8 cellular contexts compared by ENCODE assay signal in the genomic region with DNA sequence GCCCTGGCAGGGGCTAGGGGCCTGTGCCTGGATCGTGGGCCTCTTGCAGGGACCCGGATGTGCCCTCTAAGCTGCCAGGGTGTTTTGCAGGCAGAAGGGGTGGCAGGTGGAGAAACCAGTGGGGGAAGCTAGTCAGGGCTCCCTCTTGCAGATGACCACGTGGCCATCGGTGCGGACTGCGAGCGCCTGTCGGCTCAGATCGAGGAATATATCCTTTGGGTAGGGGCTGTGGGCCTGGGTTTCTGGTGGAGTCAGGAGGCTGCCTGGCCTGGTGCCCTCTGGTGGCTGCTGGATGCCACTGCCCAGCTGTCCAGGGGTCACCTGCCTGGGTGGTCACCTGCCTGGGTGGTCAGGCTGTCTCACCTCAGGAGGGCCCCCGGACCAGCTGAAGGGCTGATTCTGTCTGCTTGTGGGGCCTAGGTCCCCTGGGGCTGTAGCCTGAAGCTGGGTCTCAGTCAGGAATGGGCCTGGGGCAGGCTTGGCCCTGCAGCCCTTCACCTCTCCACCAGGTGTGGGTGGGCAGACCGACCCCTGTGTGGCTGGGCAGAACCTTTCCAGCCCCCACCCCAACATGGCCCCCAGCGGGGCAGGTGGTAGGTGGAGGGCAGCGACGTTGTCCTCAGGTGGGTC. TPM values are rescaled to one million over a fixed set of nuclear protein-coding genes. Genes with fewer than 3 reads are reported as not detected.
DNase-seq lines count a peak whose midpoint lies in the region; ATAC-seq and TF ChIP-seq lines count a peak whose summit lies in the region.

No MANE protein-coding gene starts in this region.

- H3K4ac ChIP-seq in mesendoderm (ENCODE audit: low read depth, low read length) = no peak overlapping the region

- no peak overlapping the region for H3K9ac ChIP-seq in mesendoderm (ENCODE audit: low read length)

- H3K27me3 ChIP-seq in brain microvascular endothelial cell (replicated peaks) = no peaks in the 10 kb centered on the region
- H3K27me3 ChIP-seq in mesendoderm (ENCODE audit: insufficient read depth, low read length, poor library complexity) = no peaks in the 10 kb centered on the region

- in situ Hi-C loops in brain microvascular endothelial cell (cut with HindIII; ENCODE audit: low pct_ligation_motif_present, low sequenced_read_pairs) = no loop called here

- H3K4me1 Mint-ChIP-seq in HFFc6 (ENCODE audit: low read depth) = peaks cover 23% of the 10 kb centered on the region

- no peak overlapping the region for H3K4me3 ChIP-seq in brain microvascular endothelial cell (ENCODE audit: low read depth, low read length)
- H3K4me3 ChIP-seq in mesendoderm (ENCODE audit: low read length) = no peak overlapping the region

- no peak overlapping the region for H2BK5ac ChIP-seq in mesendoderm (ENCODE audit: low read length)

- H3K36me3 ChIP-seq in brain microvascular endothelial cell (replicated peaks) (no peaks in the 10 kb centered on the region), mesendoderm (ENCODE audit: control insufficient read depth, insufficient read depth, low read length) (no peaks in the 10 kb centered on the region)

- DNase-seq in COLO668 (lab: John Stamatoyannopoulos, UW; ENCODE audit: unreplicated experiment) (peak; percentile 43), HFFc6 (no peak), brain microvascular endothelial cell (no peak), mesendoderm (peak; percentile 60), NCI-H187 treated with DMSO at 0.1 percent for 48 hours (lab: John Stamatoyannopoulos, UW) (no peak)

- H3K4me3 Mint-ChIP-seq in HFFc6 = no peak overlapping the region

- no peak overlapping the region for H2AK5ac ChIP-seq in mesendoderm (ENCODE audit: low read length)

- peak; percentile 87 for TF ChIP-seq CTCF in HFFc6 (IDR thresholded peaks at IDR 0.05)
- TF ChIP-seq CTCF in brain microvascular endothelial cell (IDR thresholded peaks at IDR 0.05; ENCODE audit: low read depth, low read length, missing control alignments) = peak; percentile 91

- no peak overlapping the region for H4K8ac ChIP-seq in mesendoderm (ENCODE audit: low read depth, low read length)

- H3K27ac ChIP-seq in brain microvascular endothelial cell = no peak overlapping the region
- H3K27ac ChIP-seq in mesendoderm (ENCODE audit: low read depth, low read length) = no peak overlapping the region

- no peak overlapping the region for H3K18ac ChIP-seq in mesendoderm (ENCODE audit: low read length)

- H2BK120ac ChIP-seq in mesendoderm (ENCODE audit: low read depth, low read length) = no peak overlapping the region

- no peak overlapping the region for H2BK15ac ChIP-seq in mesendoderm (replicated peaks; ENCODE audit: low read depth)

- H3K27me3 Mint-ChIP-seq in HFFc6 (ENCODE audit: insufficient read depth) = no peaks in the 10 kb centered on the region; the same call in 1 of the 2 replicates

- H3K79me2 ChIP-seq in mesendoderm (ENCODE audit: control insufficient read depth, insufficient read depth, low read length) = no peaks in the 10 kb centered on the region

- H3K4me2 ChIP-seq in mesendoderm (ENCODE audit: low read length) = no peak overlapping the region

- no peaks in the 10 kb centered on the region for H3K36me3 Mint-ChIP-seq in HFFc6 (ENCODE audit: low read depth)

- H3K27ac Mint-ChIP-seq in HFFc6 = no peak overlapping the region

- H3K56ac ChIP-seq in mesendoderm (ENCODE audit: low read length) = no peak overlapping the region

- no peaks in the 10 kb centered on the region for H3K9me3 Mint-ChIP-seq in HFFc6

- no peak overlapping the region for H4K5ac ChIP-seq in mesendoderm (ENCODE audit: low read length)

- H3K79me1 ChIP-seq in mesendoderm (ENCODE audit: low read length) = no peaks in the 10 kb centered on the region

- no peak overlapping the region for H3K23ac ChIP-seq in mesendoderm (ENCODE audit: low read length)

- WGBS in mesendoderm (ENCODE audit: extremely low coverage, insufficient coverage, low lambda C conversion rate) = no CpG with 5 or more reads among the region's 14 CpGs

- ATAC-seq in GM19328 (IDR thresholded peaks at IDR 0.05; ENCODE audit: unreplicated experiment) (no peak), HG03460 (IDR thresholded peaks at IDR 0.05; ENCODE audit: unreplicated experiment) (no peak), HG03159 (IDR thresholded peaks at IDR 0.05; ENCODE audit: unreplicated experiment) (no peak)

- H3K4me1 ChIP-seq in mesendoderm (ENCODE audit: control insufficient read depth, low read depth, low read length) = no peaks in the 10 kb centered on the region

RNA-seq across cellular contexts. Expression of gene TCEA2, which starts 6.7 kb away (rescaled TPM):
- 10 to 100 TPM; 36.8 to 47.4 (median 41.5) TPM for total RNA-seq in HFFc6 (2021; fragmentation: NEBNext Ultra II Directional; extraction: Animal tissue kit (Norgen Biotek cat#: 25700))
- polyA plus RNA-seq in mesendoderm (2013, experiment 1 of 2) = 29.9 TPM
- polyA plus RNA-seq in mesendoderm (2013, experiment 2 of 2) = 30.7 TPM

RNA-seq across cellular contexts. Expression of gene RGS19, which starts 9.6 kb away (rescaled TPM):
- total RNA-seq in HFFc6 (2021; fragmentation: NEBNext Ultra II Directional; extraction: Animal tissue kit (Norgen Biotek cat#: 25700)) = 10 to 100 TPM; 11.0 to 16.3 (median 12.9) TPM
- polyA plus RNA-seq in mesendoderm (2013, experiment 1 of 2) = 11.2 TPM
- polyA plus RNA-seq in mesendoderm (2013, experiment 2 of 2) = 10.0 TPM

RNA-seq across cellular contexts. Expression of gene OPRL1, which starts 10.2 kb away (rescaled TPM):
- under 1 TPM; 0.27 to 1.00 (median 0.41) TPM for total RNA-seq in HFFc6 (2021; fragmentation: NEBNext Ultra II Directional; extraction: Animal tissue kit (Norgen Biotek cat#: 25700))
- polyA plus RNA-seq in mesendoderm (2013, experiment 1 of 2) = 0.07 TPM
- polyA plus RNA-seq in mesendoderm (2013, experiment 2 of 2) = 0.10 TPM

RNA-seq across cellular contexts. Expression of gene LKAAEAR1, which starts 14.5 kb away (rescaled TPM):
- total RNA-seq in HFFc6 (2021; fragmentation: NEBNext Ultra II Directional; extraction: Animal tissue kit (Norgen Biotek cat#: 25700)) = not detected
- polyA plus RNA-seq in mesendoderm (2013, experiment 1 of 2) = 0.14 TPM
- polyA plus RNA-seq in mesendoderm (2013, experiment 2 of 2) = 0.04 TPM

RNA-seq across cellular contexts. Expression of gene SOX18, which starts 20.3 kb away (rescaled TPM):
- total RNA-seq in HFFc6 (2021; fragmentation: NEBNext Ultra II Directional; extraction: Animal tissue kit (Norgen Biotek cat#: 25700)) = under 1 TPM in 2 of 6 experiments, not detected in 4; 0.10 to 0.17 TPM
- 2.0 TPM for polyA plus RNA-seq in mesendoderm (2013, experiment 1 of 2)
- 2.1 TPM for polyA plus RNA-seq in mesendoderm (2013, experiment 2 of 2)

Comparison
In these comparisons a context has a peak if more than half of its experiments do, and no peak if none do; other contexts are left out.
1. DNase-seq: peak in COLO668 (single experiment) and mesendoderm (single experiment); none in HFFc6 (single experiment), brain microvascular endothelial cell (single experiment) and NCI-H187 treated with DMSO at 0.1 percent for 48 hours (single experiment).